Comparison of ENCODE assay signal across 20 cellular contexts in the genomic region with DNA sequence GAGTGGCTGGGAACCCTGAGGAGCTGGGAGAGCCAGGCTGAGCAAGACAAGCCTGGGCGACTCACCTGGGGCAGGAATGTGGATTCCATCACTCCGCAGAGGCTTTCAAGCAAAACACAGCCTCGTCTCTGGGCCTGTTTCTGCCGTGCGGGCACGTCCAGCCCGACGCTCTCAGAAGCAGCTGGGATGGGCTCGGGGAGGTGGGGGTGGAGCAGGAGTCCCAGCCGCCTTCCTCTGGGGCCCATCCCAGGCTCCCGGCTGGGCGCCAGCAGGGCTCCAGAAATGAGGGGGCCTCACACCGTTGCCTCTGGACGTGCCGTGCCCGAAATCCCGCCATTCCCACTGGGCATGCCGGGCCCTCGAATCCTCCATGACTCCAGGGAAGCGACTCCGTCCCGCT. TPM values are rescaled to one million over a fixed set of nuclear protein-coding genes. Genes with fewer than 3 reads are reported as not detected.
A peak's percentile ranks its signal among the peaks of the same experiment; 100 is the strongest.
DNase-seq lines count a peak whose midpoint lies in the region; ATAC-seq and TF ChIP-seq lines count a peak whose summit lies in the region.
"Had no signal": no experiment of that assay in that cellular context is flagged by ENCODE, and none has a peak within 500 bp of the region (broad histone marks: within the 10 kb centered on the region; RNA-seq: fewer than 3 reads in every experiment).

No MANE protein-coding gene starts in this region.

- 80% methylated on average over 22 of the region's 22 CpGs for WGBS in HUES64
- WGBS in esophagus, 2 donors = 47 to 62% methylated on average over 22 of the region's 22 CpGs

- H3K4me3 ChIP-seq in AG04450 (ENCODE audit: low read depth, low read length) = no peak overlapping the region
- H3K4me3 ChIP-seq in HUES64 (ENCODE audit: low read length) = no peak overlapping the region
- H3K4me3 ChIP-seq in esophagus (ENCODE audit: low read depth in 1 of 2, low read length in 2 of 2) = no peak overlapping the region
- H3K4me3 ChIP-seq in rectal smooth muscle tissue (ENCODE audit: low read length) = peak overlapping the region; percentile 8

- CTCF ChIA-PET in AG04450 (lab: Charles Lee) = interaction anchor here (1.0 kb wide), 1 partner anchor 77 kb away, joined by 3 read pairs; no protein-coding TSS in a partner anchor
- CTCF ChIA-PET in activated CD4-positive, alpha-beta T cell treated with anti-CD3 and anti-CD28 coated beads for 36 hours (lab: Charles Lee) = no interaction called here

- no peak for DNase-seq in AG04450 (ENCODE audit: low read depth, low spot score)
- no peak for DNase-seq in activated CD4-positive, alpha-beta T cell treated with anti-CD3 and anti-CD28 coated beads for 36 hours
- DNase-seq in NCI-H82 treated with DMSO at 0.1 percent for 48 hours (lab: John Stamatoyannopoulos, UW; ENCODE audit: unreplicated experiment) = no peak
- no peak for DNase-seq in anterior cingulate cortex (lab: John Stamatoyannopoulos, UW)
- DNase-seq: activated CD4-positive, alpha-beta T cell treated with anti-CD3 and anti-CD28 coated beads for 4 hours; activated naive CD8-positive, alpha-beta T cell treated with anti-CD3 and anti-CD28 coated beads, Interleukin-2, amount 10 ng/mL, durations not matched to agents 7 days and 5 days; NCI-H187; NCI-H526 treated with DMSO at 0.1 percent for 48 hours had no signal

- TF ChIP-seq CTCF in AG04450 (IDR thresholded peaks at IDR 0.05; ENCODE audit: low read depth, low read length) = no peak

- intact Hi-C loops in activated CD4-positive, alpha-beta T cell treated with anti-CD3 and anti-CD28 coated beads for 36 hours (cut with DNase I, micrococcal nuclease) = no loop called here

- no peaks in the 10 kb centered on the region for H3K27me3 Mint-ChIP-seq in activated CD4-positive, alpha-beta T cell treated with anti-CD3 and anti-CD28 coated beads for 36 hours
- H3K27me3 Mint-ChIP-seq: activated naive CD8-positive, alpha-beta T cell treated with anti-CD3 and anti-CD28 coated beads, Interleukin-2, amount 10 ng/mL, durations not matched to agents 7 days and 5 days had no signal

- no peak overlapping the region for H3K27ac Mint-ChIP-seq in activated CD4-positive, alpha-beta T cell treated with anti-CD3 and anti-CD28 coated beads for 36 hours
- H3K27ac Mint-ChIP-seq: activated naive CD8-positive, alpha-beta T cell treated with anti-CD3 and anti-CD28 coated beads, Interleukin-2, amount 10 ng/mL, durations not matched to agents 7 days and 5 days; stimulated activated effector memory CD8-positive, alpha-beta T cell treated with anti-CD3 and anti-CD28 coated beads, Interleukin-12 subunit alpha, Interleukin-12 subunit beta, amount 100 ng/mL, for 72 hours had no signal

- no peak for ATAC-seq in activated CD4-positive, alpha-beta T cell treated with anti-CD3 and anti-CD28 coated beads for 36 hours
- no peak for ATAC-seq in GM21423 (IDR thresholded peaks at IDR 0.05; ENCODE audit: unreplicated experiment)
- ATAC-seq: sciatic nerve; stimulated activated effector memory CD8-positive, alpha-beta T cell treated with anti-CD3 and anti-CD28 coated beads, Interleukin-12 subunit alpha, Interleukin-12 subunit beta, amount 100 ng/mL, for 72 hours had no signal

- peaks cover 14% of the 10 kb centered on the region for H3K36me3 Mint-ChIP-seq in activated CD4-positive, alpha-beta T cell treated with anti-CD3 and anti-CD28 coated beads for 36 hours (ENCODE audit: low read depth)

- no peak overlapping the region for H3K4me3 Mint-ChIP-seq in activated CD4-positive, alpha-beta T cell treated with anti-CD3 and anti-CD28 coated beads for 36 hours
- H3K4me3 Mint-ChIP-seq: activated naive CD8-positive, alpha-beta T cell treated with anti-CD3 and anti-CD28 coated beads, Interleukin-2, amount 10 ng/mL, durations not matched to agents 7 days and 5 days; nephron; stimulated activated effector memory CD8-positive, alpha-beta T cell treated with anti-CD3 and anti-CD28 coated beads, Interleukin-12 subunit alpha, Interleukin-12 subunit beta, amount 100 ng/mL, for 72 hours had no signal

- H3K36me3 ChIP-seq in HUES64 (ENCODE audit: insufficient read depth, low read length) (peaks cover 10% of the 10 kb centered on the region), esophagus (ENCODE audit: control insufficient read depth in 2 of 2, insufficient read depth in 2 of 2, low read length in 1 of 2) (no peaks in the 10 kb centered on the region), rectal smooth muscle tissue (ENCODE audit: control insufficient read depth, insufficient read depth, low read length) (peaks cover 6% of the 10 kb centered on the region)

- H3K9ac ChIP-seq in HUES64 (ENCODE audit: low read depth, low read length) (0 out of 2 replicates have a peak overlapping the region, but pooled peaks have one; percentile 3), rectal smooth muscle tissue (ENCODE audit: low read length) (no peak overlapping the region)

- H3K27me3 ChIP-seq in AG04450 (ENCODE audit: control insufficient read depth, insufficient read depth, low read length) (no peaks in the 10 kb centered on the region), HUES64 (ENCODE audit: insufficient read depth, low read length) (no peaks in the 10 kb centered on the region), esophagus (ENCODE audit: control insufficient read depth in 1 of 2, insufficient read depth in 2 of 2, low read length in 2 of 2) (no peaks in the 10 kb centered on the region), rectal smooth muscle tissue (ENCODE audit: control insufficient read depth, insufficient read depth, low read length) (peaks cover 2% of the 10 kb centered on the region)

- H3K27ac ChIP-seq in AG04450 (ENCODE audit: low read depth, low read length) (peak overlapping the region; percentile 2), HUES64 (ENCODE audit: low read depth, low read length) (0 out of 2 replicates have a peak overlapping the region, but pooled peaks have one; percentile 3), esophagus (ENCODE audit: low read depth in 2 of 2, low read length in 1 of 2) (peak overlapping the region; percentile 91 to 95), rectal smooth muscle tissue (ENCODE audit: low read depth, low read length) (peak overlapping the region; percentile 96)

- peaks cover 4% of the 10 kb centered on the region for H3K9me3 Mint-ChIP-seq in activated CD4-positive, alpha-beta T cell treated with anti-CD3 and anti-CD28 coated beads for 36 hours (ENCODE audit: low read depth)

- H3K4me1 ChIP-seq in HUES64 (ENCODE audit: insufficient read depth, low read length) (peaks cover 21% of the 10 kb centered on the region), esophagus (ENCODE audit: control insufficient read depth in 2 of 2, insufficient read depth in 2 of 2, low read length in 1 of 2) (peaks cover 16 to 46% of the 10 kb centered on the region in 2 donors), rectal smooth muscle tissue (ENCODE audit: control insufficient read depth, insufficient read depth, low read length) (peaks cover 44% of the 10 kb centered on the region)

- H3K9me3 ChIP-seq in AG04450 (ENCODE audit: control insufficient read depth, insufficient read depth, low read length) (peaks cover 9% of the 10 kb centered on the region), HUES64 (ENCODE audit: insufficient read depth, low read depth, low read length) (no peaks in the 10 kb centered on the region), esophagus (ENCODE audit: control insufficient read depth in 2 of 2, insufficient read depth in 1 of 2, low read depth in 1 of 2, low read length in 1 of 2) (no peaks in the 10 kb centered on the region)

- POLR2A ChIA-PET in AG04450 (lab: Yijun Ruan, JAX) = no interaction called here
- POLR2A ChIA-PET in activated CD4-positive, alpha-beta T cell treated with anti-CD3 and anti-CD28 coated beads for 36 hours (lab: Charles Lee) = no interaction called here

- H3K4me1 Mint-ChIP-seq in activated CD4-positive, alpha-beta T cell treated with anti-CD3 and anti-CD28 coated beads for 36 hours = peaks cover 5% of the 10 kb centered on the region

RNA-seq across cellular contexts. Expression of a gene that starts 8.7 kb away (rescaled TPM):
- 2,351 and 2,723 TPM in 2 replicates for polyA plus RNA-seq in AG04450 (2011; rRNA removed)
- polyA minus RNA-seq in AG04450 (2011; rRNA and poly(A)+ RNA removed) = 571 and 680 TPM in 2 replicates
- 1,380 TPM for polyA plus RNA-seq in HUES64 (2013, experiment 1 of 2)
- 1,333 TPM for polyA plus RNA-seq in HUES64 (2013, experiment 2 of 2)
- 1,000 to 10,000 TPM; 4,370 to 5,155 TPM for polyA plus RNA-seq in esophagus
- 1,000 to 10,000 TPM; 1,051 to 2,439 TPM for total RNA-seq in activated CD4-positive, alpha-beta T cell treated with anti-CD3 and anti-CD28 coated beads for 36 hours

RNA-seq across cellular contexts. Expression of a gene that starts 11.1 kb away (rescaled TPM):
- 1.9 and 3.8 TPM in 2 replicates for polyA plus RNA-seq in AG04450 (2011; rRNA removed)
- 2.8 and 3.5 TPM in 2 replicates for polyA minus RNA-seq in AG04450 (2011; rRNA and poly(A)+ RNA removed)
- 53.2 TPM for polyA plus RNA-seq in HUES64 (2013, experiment 1 of 2)
- polyA plus RNA-seq in HUES64 (2013, experiment 2 of 2) = 64.5 TPM
- 100 to 1,000 TPM in 1 of 2 donors, 10 to 100 TPM in 1; 79.9 to 329 TPM for polyA plus RNA-seq in esophagus
- 1 to 10 TPM in 1 of 2 experiments, under 1 TPM in 1; 0.72 to 1.0 TPM for total RNA-seq in activated CD4-positive, alpha-beta T cell treated with anti-CD3 and anti-CD28 coated beads for 36 hours

RNA-seq across cellular contexts. Expression of a gene that starts 28.9 kb away (rescaled TPM):
- 3.8 and 4.9 TPM in 2 replicates for polyA plus RNA-seq in AG04450 (2011; rRNA removed)
- 5.1 and 6.6 TPM in 2 replicates for polyA minus RNA-seq in AG04450 (2011; rRNA and poly(A)+ RNA removed)
- polyA plus RNA-seq in HUES64 (2013, experiment 1 of 2) = 8.8 TPM
- 9.9 TPM for polyA plus RNA-seq in HUES64 (2013, experiment 2 of 2)
- polyA plus RNA-seq in esophagus = 1 to 10 TPM; 1.6 to 2.4 TPM
- total RNA-seq in activated CD4-positive, alpha-beta T cell treated with anti-CD3 and anti-CD28 coated beads for 36 hours = 1 to 10 TPM; 6.4 to 7.6 TPM

RNA-seq across cellular contexts. Expression of a gene that starts 49.1 kb away (rescaled TPM):
- polyA plus RNA-seq in AG04450 (2011; rRNA removed) = not detected in 2 replicates
- polyA minus RNA-seq in AG04450 (2011; rRNA and poly(A)+ RNA removed) = not detected in 2 replicates
- polyA plus RNA-seq in HUES64 (2013, experiment 1 of 2) = 0.10 TPM
- polyA plus RNA-seq in HUES64 (2013, experiment 2 of 2) = 0.25 TPM
- 10 to 100 TPM in 1 of 2 donors, 1 to 10 TPM in 1; 4.0 to 16.8 TPM for polyA plus RNA-seq in esophagus
- total RNA-seq in activated CD4-positive, alpha-beta T cell treated with anti-CD3 and anti-CD28 coated beads for 36 hours = not detected
- total RNA-seq: activated naive CD8-positive, alpha-beta T cell treated with anti-CD3 and anti-CD28 coated beads, Interleukin-2, amount 10 ng/mL, durations not matched to agents 7 days and 5 days; chondrocyte; M059J; RPMI7951; sciatic nerve; T-helper 1 cell treated with Interleukin-12 subunit alpha and Interleukin-12 subunit beta and Interleukin-4 antibody, amounts not matched to agents 30 ng/mL and 1 ng/mL, for 36 hours had no signal
- polyA plus RNA-seq: liver had no signal

Comparison
In these comparisons a context has a peak if more than half of its experiments do, and no peak if none do; other contexts are left out.
1. H3K27ac ChIP-seq: peak in every context shown above with its lines; median percentile 96 in rectal smooth muscle tissue; 93 in esophagus; 3 in HUES64; 2 in AG04450.
2. RNA of a gene that starts 11.1 kb away (polyA plus RNA-seq): 79.9 to 329 TPM in esophagus; 1.9 to 3.8 TPM in AG04450; every median in the first group is over 10 times any median in the second.